In genomic region chr3:173688216-173688842, GRCh38 we compare ENCODE assay signal across 26 cellular contexts.
DNase-seq lines count a peak whose midpoint lies in the region; ATAC-seq, FAIRE-seq and TF ChIP-seq lines count a peak whose summit lies in the region.
"Had no signal": no experiment of that assay in that cellular context is flagged by ENCODE, and none has a peak within 500 bp of the region (broad histone marks: within the 10 kb centered on the region; RNA-seq: fewer than 3 reads in every experiment).

No MANE protein-coding gene starts in this region.

- H3K4me1 ChIP-seq in K562 (replicated peaks in 1 of 2; ENCODE audit: control insufficient read depth in 2 of 2, insufficient read depth in 2 of 2, low read length in 2 of 2): no peaks in the 10 kb centered on the region
- H3K4me1 ChIP-seq in ovary (ENCODE audit: insufficient read depth): no peaks in the 10 kb centered on the region
- H3K4me1 ChIP-seq: BLaER1 treated with 17β-estradiol and CSF1 and Interleukin-3, amounts not matched to agents 10 nM and 100 nM; psoas muscle had no signal

- no peak for ATAC-seq in K562
- no peak for ATAC-seq in GM19467 (IDR thresholded peaks at IDR 0.05; ENCODE audit: unreplicated experiment)
- ATAC-seq: PC-3, psoas muscle, SK-N-SH treated with all-trans-retinoic acid at 6 μM for 48 hours, T-helper 17 cell had no signal

- in situ Hi-C loops in K562 (cut with MboI): no loop called here

- H3K4me3 ChIP-seq in K562 (no peak overlapping the region), ovary (no peak overlapping the region)
- H3K4me3 ChIP-seq: BLaER1 treated with 17β-estradiol and CSF1 and Interleukin-3, amounts not matched to agents 10 nM and 100 nM; psoas muscle had no signal

- no peak overlapping the region for H3K9ac ChIP-seq in K562 (ENCODE audit: insufficient read depth in 1 of 2, low read depth in 2 of 2, low read length in 2 of 2)
- H3K9ac ChIP-seq: BLaER1 treated with 17β-estradiol and CSF1 and Interleukin-3, amounts not matched to agents 10 nM and 100 nM had no signal

- H3K36me3 ChIP-seq in K562 (ENCODE audit: control insufficient read depth, insufficient read depth, low read length) (no peaks in the 10 kb centered on the region), ovary (no peaks in the 10 kb centered on the region)
- H3K36me3 ChIP-seq: BLaER1 treated with 17β-estradiol and CSF1 and Interleukin-3, amounts not matched to agents 10 nM and 100 nM had no signal

- TF ChIP-seq EP300 in K562 (IDR thresholded peaks at IDR 0.05; ENCODE audit: low read length) (no peak), ovary (IDR thresholded peaks at IDR 0.05) (no peak)

- POLR2A ChIA-PET in K562 (lab: Yijun Ruan, JAX): no interaction called here

- no peak for TF ChIP-seq CTCF in K562 (IDR thresholded peaks at IDR 0.05 in 2 of 3, conservative IDR thresholded peaks at IDR 0.05 in 1 of 3; ENCODE audit: insufficient read depth in 2 of 3, low read depth in 1 of 3, low read length in 3 of 3)
- TF ChIP-seq CTCF in ovary (IDR thresholded peaks at IDR 0.05): no peak

- H3K27ac ChIP-seq in K562 (ENCODE audit: extremely low read depth, low read depth, low read length) (no peak overlapping the region), ovary (no peak overlapping the region)
- H3K27ac ChIP-seq: BLaER1 treated with 17β-estradiol and CSF1 and Interleukin-3, amounts not matched to agents 10 nM and 100 nM; psoas muscle had no signal

- DNase-seq in LHCN-M2 (ENCODE audit: low read depth): peak; percentile 1
- DNase-seq in K562 (ENCODE audit: extremely low read depth in 1 of 4, low spot score in 3 of 4): no peak
- peak; percentile 49 for DNase-seq in kidney glomerular epithelial cell (lab: John Stamatoyannopoulos, UW)
- DNase-seq in NCI-H748 treated with DMSO at 0.1 percent for 48 hours (lab: John Stamatoyannopoulos, UW): no peak
- DNase-seq in ovary: no peak
- DNase-seq in NCI-H446 (lab: John Stamatoyannopoulos, UW): no peak
- DNase-seq: activated CD4-positive, alpha-beta memory T cell treated with anti-CD3 and anti-CD28 coated beads, Interleukin-2, amount 10 ng/mL, durations not matched to agents 7 days and 5 days; activated CD4-positive, alpha-beta T cell treated with anti-CD3 and anti-CD28 coated beads for 1 hour; activated CD8-positive, alpha-beta memory T cell treated with anti-CD3 and anti-CD28 coated beads, Interleukin-2, amount 50 U/mL, for 48 hours; activated naive CD4-positive, alpha-beta T cell treated with anti-CD3 and anti-CD28 coated beads, Interleukin-2, amount 10 ng/mL, durations not matched to agents 7 days and 5 days; amygdala; COR-L47; DMS53; midbrain; naive B cell; NCI-H1436 treated with DMSO at 0.1 percent for 48 hours; NK-92 treated with Interleukin-12 subunit alpha and Interleukin-12 subunit beta, amount 100 ng/mL, for 24 hours; occipital lobe; PC-3; psoas muscle; substantia nigra; T-helper 17 cell had no signal

- H3K9me3 ChIP-seq in K562 (replicated peaks; ENCODE audit: control insufficient read depth, insufficient read depth, low read depth, low read length) (peaks cover 1% of the 10 kb centered on the region; the same call in 1 of the 2 replicates), ovary (no peaks in the 10 kb centered on the region)
- H3K9me3 ChIP-seq: BLaER1 treated with 17β-estradiol and CSF1 and Interleukin-3, amounts not matched to agents 10 nM and 100 nM; psoas muscle had no signal

- no peak for TF ChIP-seq RAD21 in K562 (CRISPR knock-in tag; conservative IDR thresholded peaks at IDR 0.05 in 1 of 2, IDR thresholded peaks at IDR 0.05 in 1 of 2)

- H3K4me2 ChIP-seq in K562 (ENCODE audit: insufficient read depth, low read length): no peak overlapping the region
- H3K4me2 ChIP-seq: BLaER1 treated with 17β-estradiol and CSF1 and Interleukin-3, amounts not matched to agents 10 nM and 100 nM had no signal

- no peaks in the 10 kb centered on the region for H3K79me2 ChIP-seq in K562 (ENCODE audit: control insufficient read depth, insufficient read depth, low read length)

- H4K20me1 ChIP-seq in K562 (replicated peaks; ENCODE audit: control insufficient read depth, insufficient read depth, low read length): no peaks in the 10 kb centered on the region
- H4K20me1 ChIP-seq: BLaER1 treated with 17β-estradiol and CSF1 and Interleukin-3, amounts not matched to agents 10 nM and 100 nM had no signal

- no peak for FAIRE-seq in K562 (lab: Jason Lieb, UNC)
- FAIRE-seq: G401.6 had no signal

- 1% methylated on average over 4 of the region's 4 CpGs for WGBS in K562 (ENCODE audit: insufficient coverage, low coverage, missing lambda C conversion rate)
- WGBS in ovary, 3 donors: 87 to 91% (median 88%) methylated on average over 4 of the region's 4 CpGs

- BruUV-seq in K562 (replicated peaks; lab: Mats Ljungman, UMichigan): no TSS peak

- intact Hi-C loops in K562 (cut with micrococcal nuclease): no loop called here
- intact Hi-C loops in ovary (cut with DNase I): no loop called here

- no peaks in the 10 kb centered on the region for H3K9me1 ChIP-seq in K562 (ENCODE audit: control insufficient read depth, insufficient read depth, low read length)

- H2AFZ ChIP-seq in K562 (ENCODE audit: low read depth, low read length): no peak overlapping the region

- TF ChIP-seq POLR2A in K562 (conservative IDR thresholded peaks at IDR 0.05): no peak
- TF ChIP-seq POLR2A in ovary (IDR thresholded peaks at IDR 0.05): no peak

- H3K27me3 ChIP-seq in K562 (ENCODE audit: control insufficient read depth in 2 of 2, insufficient read depth in 2 of 2, low read length in 2 of 2) (no peaks in the 10 kb centered on the region), ovary (no peaks in the 10 kb centered on the region)
- H3K27me3 ChIP-seq: BLaER1 treated with 17β-estradiol and CSF1 and Interleukin-3, amounts not matched to agents 10 nM and 100 nM had no signal

- CTCF ChIA-PET in K562 (lab: Yijun Ruan, JAX; ENCODE audit: low intra/inter-chr PET ratio): no interaction called here

TF ChIP-seq in K562, 482 proteins besides CTCF, POLR2A, EP300 and RAD21:
- TF ChIP-seq, protein P1, sequence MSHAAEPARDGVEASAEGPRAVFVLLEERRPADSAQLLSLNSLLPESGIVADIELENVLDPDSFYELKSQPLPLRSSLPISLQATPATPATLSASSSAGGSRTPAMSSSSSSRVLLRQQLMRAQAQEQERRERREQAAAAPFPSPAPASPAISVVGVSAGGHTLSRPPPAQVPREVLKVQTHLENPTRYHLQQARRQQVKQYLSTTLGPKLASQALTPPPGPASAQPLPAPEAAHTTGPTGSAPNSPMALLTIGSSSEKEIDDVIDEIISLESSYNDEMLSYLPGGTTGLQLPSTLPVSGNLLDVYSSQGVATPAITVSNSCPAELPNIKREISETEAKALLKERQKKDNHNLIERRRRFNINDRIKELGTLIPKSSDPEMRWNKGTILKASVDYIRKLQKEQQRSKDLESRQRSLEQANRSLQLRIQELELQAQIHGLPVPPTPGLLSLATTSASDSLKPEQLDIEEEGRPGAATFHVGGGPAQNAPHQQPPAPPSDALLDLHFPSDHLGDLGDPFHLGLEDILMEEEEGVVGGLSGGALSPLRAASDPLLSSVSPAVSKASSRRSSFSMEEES (CRISPR knock-in tag; IDR thresholded peaks at IDR 0.05): peak; percentile 66
- TF ChIP-seq, protein P2, sequence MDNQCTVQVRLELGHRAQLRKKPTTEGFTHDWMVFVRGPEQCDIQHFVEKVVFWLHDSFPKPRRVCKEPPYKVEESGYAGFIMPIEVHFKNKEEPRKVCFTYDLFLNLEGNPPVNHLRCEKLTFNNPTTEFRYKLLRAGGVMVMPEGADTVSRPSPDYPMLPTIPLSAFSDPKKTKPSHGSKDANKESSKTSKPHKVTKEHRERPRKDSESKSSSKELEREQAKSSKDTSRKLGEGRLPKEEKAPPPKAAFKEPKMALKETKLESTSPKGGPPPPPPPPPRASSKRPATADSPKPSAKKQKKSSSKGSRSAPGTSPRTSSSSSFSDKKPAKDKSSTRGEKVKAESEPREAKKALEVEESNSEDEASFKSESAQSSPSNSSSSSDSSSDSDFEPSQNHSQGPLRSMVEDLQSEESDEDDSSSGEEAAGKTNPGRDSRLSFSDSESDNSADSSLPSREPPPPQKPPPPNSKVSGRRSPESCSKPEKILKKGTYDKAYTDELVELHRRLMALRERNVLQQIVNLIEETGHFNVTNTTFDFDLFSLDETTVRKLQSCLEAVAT (IDR thresholded peaks at IDR 0.05): no peak
- no peak for TF ChIP-seq ZBED1 (IDR thresholded peaks at IDR 0.05)

Comparison
In these comparisons a context has a peak if more than half of its experiments do, and no peak if none do; other contexts are left out.
1. DNase-seq: peak in LHCN-M2 (single experiment) and kidney glomerular epithelial cell (single experiment); none in K562 (0 of 4), NCI-H748 treated with DMSO at 0.1 percent for 48 hours (single experiment), ovary (0 of 5) and NCI-H446 (0 of 2).